9 cellular contexts compared by ENCODE assay signal in the genomic region with DNA sequence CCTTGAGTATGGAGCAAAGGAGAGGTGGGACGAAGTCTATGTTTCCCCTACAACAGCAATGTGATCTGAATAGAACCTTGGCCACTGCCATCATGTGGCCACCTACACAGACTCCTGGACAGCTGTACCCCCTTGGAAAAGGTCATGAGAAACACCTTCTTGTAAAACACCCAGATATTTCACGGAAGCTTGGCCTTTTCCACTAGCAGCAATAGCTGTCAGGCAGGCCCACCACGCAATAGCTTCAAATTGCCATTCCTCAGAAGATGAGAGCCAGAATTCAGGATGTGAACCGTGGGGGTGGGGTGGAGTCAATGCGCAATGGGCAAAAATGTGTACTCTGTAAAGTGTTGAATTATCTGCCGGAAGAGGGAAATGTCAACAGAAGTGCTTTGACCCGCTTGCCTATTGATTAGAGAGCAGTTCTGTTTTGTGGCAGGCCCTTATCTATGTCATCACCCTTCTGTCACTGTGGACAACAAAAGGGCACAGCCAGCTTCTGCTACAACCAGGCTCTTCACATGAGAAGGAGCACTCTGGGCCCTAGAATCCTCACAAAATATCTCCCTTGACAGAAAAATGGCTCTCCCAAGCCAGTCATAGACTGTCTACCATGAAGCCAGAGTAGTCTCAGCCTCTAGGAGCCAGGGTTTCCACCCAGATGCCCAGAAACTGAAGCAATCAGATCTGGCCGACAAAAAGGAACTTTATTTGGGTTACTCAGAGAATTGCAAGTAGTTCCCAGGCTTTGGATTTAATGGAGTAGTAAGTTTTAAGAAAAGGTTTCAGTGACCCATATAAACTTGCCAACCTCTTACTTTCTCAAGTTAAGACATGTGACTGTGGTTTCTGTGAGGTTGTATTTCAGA. TPM values are rescaled to one million over a fixed set of nuclear protein-coding genes. Genes with fewer than 3 reads are reported as not detected.
DNase-seq lines count a peak whose midpoint lies in the region; ATAC-seq, FAIRE-seq and TF ChIP-seq lines count a peak whose summit lies in the region.
"Had no signal": no experiment of that assay in that cellular context is flagged by ENCODE, and none has a peak within 500 bp of the region (broad histone marks: within the 10 kb centered on the region; RNA-seq: fewer than 3 reads in every experiment).

No MANE protein-coding gene starts in this region.

- ATAC-seq in stimulated activated effector memory CD8-positive, alpha-beta T cell treated with anti-CD3 and anti-CD28 coated beads, Interleukin-12 subunit alpha, Interleukin-12 subunit beta, amount 100 ng/mL, for 72 hours = peak; percentile 70
- no peak for ATAC-seq in GM18870 (IDR thresholded peaks at IDR 0.05; ENCODE audit: unreplicated experiment)

- H3K9me3 Mint-ChIP-seq in stimulated activated effector memory CD8-positive, alpha-beta T cell treated with anti-CD3 and anti-CD28 coated beads, Interleukin-12 subunit alpha, Interleukin-12 subunit beta, amount 100 ng/mL, for 72 hours = no peaks in the 10 kb centered on the region

- H3K9me2 ChIP-seq in MM.1S (replicated peaks; ENCODE audit: insufficient read depth, low read length) = no peaks in the 10 kb centered on the region

- H3K79me2 ChIP-seq in keratinocyte (ENCODE audit: control insufficient read depth, insufficient read depth, low read length) (peaks cover 1% of the 10 kb centered on the region), MM.1S (ENCODE audit: low read length) (no peaks in the 10 kb centered on the region)

- FAIRE-seq in keratinocyte (lab: Jason Lieb, UNC) = no peak

- H3K4me2 ChIP-seq in keratinocyte (ENCODE audit: control insufficient read depth, extremely low read depth, insufficient read depth, low read depth, low read length) (peak overlapping the region; percentile 14), MM.1S (ENCODE audit: low read depth, low read length) (no peak overlapping the region)

- H3K9ac ChIP-seq in keratinocyte (ENCODE audit: control insufficient read depth, extremely low read depth, insufficient read depth, low read length) (no peak overlapping the region), MM.1S (ENCODE audit: low read length) (no peak overlapping the region)

- no peaks in the 10 kb centered on the region for H3F3A ChIP-seq in MM.1S (ENCODE audit: insufficient read depth, low read length)

- no peak for TF ChIP-seq CTCF in ascending aorta (IDR thresholded peaks at IDR 0.05)
- no peak for TF ChIP-seq CTCF in keratinocyte (optimal IDR thresholded peaks at IDR 0.05 in 1 of 3, IDR thresholded peaks at IDR 0.05 in 1 of 3, conservative IDR thresholded peaks at IDR 0.05 in 1 of 3; ENCODE audit: extremely low read depth in 1 of 3, insufficient read depth in 2 of 3, low read length in 3 of 3)
- TF ChIP-seq CTCF in MM.1S (IDR thresholded peaks at IDR 0.05; ENCODE audit: low read length) = no peak
- no peak for TF ChIP-seq CTCF in coronary artery (IDR thresholded peaks at IDR 0.05)

- H4K20me1 ChIP-seq in keratinocyte (ENCODE audit: control insufficient read depth, extremely low read depth, insufficient read depth, low read length) = no peaks in the 10 kb centered on the region
- no peaks in the 10 kb centered on the region for H4K20me1 ChIP-seq in MM.1S (ENCODE audit: insufficient read depth, low read length)

- H3K4me3 Mint-ChIP-seq in stimulated activated effector memory CD8-positive, alpha-beta T cell treated with anti-CD3 and anti-CD28 coated beads, Interleukin-12 subunit alpha, Interleukin-12 subunit beta, amount 100 ng/mL, for 72 hours = no peak overlapping the region

- no peak overlapping the region for H3K27ac Mint-ChIP-seq in stimulated activated effector memory CD8-positive, alpha-beta T cell treated with anti-CD3 and anti-CD28 coated beads, Interleukin-12 subunit alpha, Interleukin-12 subunit beta, amount 100 ng/mL, for 72 hours

- H3K4me1 ChIP-seq in ascending aorta = peaks cover 0 to 3% of the 10 kb centered on the region in 2 donors
- H3K4me1 ChIP-seq in keratinocyte (ENCODE audit: control insufficient read depth, extremely low read depth, insufficient read depth, low read length) = peaks cover 44% of the 10 kb centered on the region
- H3K4me1 ChIP-seq in MM.1S (ENCODE audit: low read length) = no peaks in the 10 kb centered on the region

- intact Hi-C loops in ascending aorta (cut with DNase I) = no loop called here

- H3K27ac ChIP-seq in ascending aorta = peak overlapping the region; percentile 41 to 53
- H3K27ac ChIP-seq in keratinocyte (ENCODE audit: control insufficient read depth, insufficient read depth, low read length) = peak overlapping the region; percentile 49
- no peak overlapping the region for H3K27ac ChIP-seq in MM.1S (ENCODE audit: low read length)
- H3K27ac ChIP-seq in coronary artery = peak overlapping the region in 1 of 2 donors; percentile 38

- peaks cover 10% of the 10 kb centered on the region for H3K36me3 Mint-ChIP-seq in stimulated activated effector memory CD8-positive, alpha-beta T cell treated with anti-CD3 and anti-CD28 coated beads, Interleukin-12 subunit alpha, Interleukin-12 subunit beta, amount 100 ng/mL, for 72 hours

- peak; percentile 90 for DNase-seq in NCI-H2029 treated with DMSO at 0.1 percent for 48 hours (lab: John Stamatoyannopoulos, UW)
- DNase-seq in ascending aorta (ENCODE audit: low spot score in 2 of 2) = no peak
- DNase-seq in keratinocyte (ENCODE audit: low read depth, low spot score) = no peak
- no peak for DNase-seq in stimulated activated effector memory CD8-positive, alpha-beta T cell treated with anti-CD3 and anti-CD28 coated beads, Interleukin-12 subunit alpha, Interleukin-12 subunit beta, amount 100 ng/mL, for 72 hours (ENCODE audit: low spot score in 2 of 2)
- DNase-seq in MM.1S = no peak
- DNase-seq in stimulated activated CD4-positive, alpha-beta T cell treated with anti-CD3 and anti-CD28 coated beads, Interleukin-12 subunit alpha, Interleukin-12 subunit beta, amount 100 ng/mL, for 4 hours = no peak
- DNase-seq in coronary artery (ENCODE audit: low spot score) = no peak
- DNase-seq: NCI-H1048 had no signal

- H3K4me3 ChIP-seq in ascending aorta (no peak overlapping the region), keratinocyte (ENCODE audit: control insufficient read depth in 2 of 3, extremely low read depth in 1 of 3, insufficient read depth in 2 of 3, low read depth in 1 of 3, low read length in 3 of 3) (no peak overlapping the region), MM.1S (ENCODE audit: low read length) (no peak overlapping the region), coronary artery (no peak overlapping the region)

- peaks cover 11% of the 10 kb centered on the region for H3K4me1 Mint-ChIP-seq in stimulated activated effector memory CD8-positive, alpha-beta T cell treated with anti-CD3 and anti-CD28 coated beads, Interleukin-12 subunit alpha, Interleukin-12 subunit beta, amount 100 ng/mL, for 72 hours

- H3K36me3 ChIP-seq in ascending aorta (peaks cover 0 to 5% of the 10 kb centered on the region in 2 donors), keratinocyte (ENCODE audit: control insufficient read depth in 2 of 2, extremely low read depth in 1 of 2, insufficient read depth in 2 of 2, low read length in 2 of 2) (no peaks in the 10 kb centered on the region), MM.1S (replicated peaks; ENCODE audit: insufficient read depth, low read length) (no peaks in the 10 kb centered on the region)

- H3K9me3 ChIP-seq in ascending aorta (no peaks in the 10 kb centered on the region), keratinocyte (ENCODE audit: control insufficient read depth, low read depth, low read length) (no peaks in the 10 kb centered on the region), MM.1S (replicated peaks; ENCODE audit: insufficient read depth, low read length) (no peaks in the 10 kb centered on the region)

- dilution Hi-C loops in keratinocyte (cut with MboI; ENCODE audit: extremely low pct_ligation_motif_present, low sequenced_read_pairs) = no loop called here

- no peaks in the 10 kb centered on the region for H3K9me1 ChIP-seq in keratinocyte (ENCODE audit: control insufficient read depth, extremely low read depth, insufficient read depth, low read length)

- H3K27me3 ChIP-seq in ascending aorta (no peaks in the 10 kb centered on the region), keratinocyte (ENCODE audit: control insufficient read depth, extremely low read depth, insufficient read depth, low read length) (no peaks in the 10 kb centered on the region), MM.1S (replicated peaks; ENCODE audit: insufficient read depth, low read length) (no peaks in the 10 kb centered on the region)

- H2AFZ ChIP-seq in keratinocyte (ENCODE audit: control insufficient read depth, low read length) (no peak overlapping the region), MM.1S (ENCODE audit: low read length) (no peak overlapping the region)

RNA-seq across cellular contexts. Expression of a gene that starts 9.5 kb away (rescaled TPM):
- total RNA-seq in ascending aorta = 13.3 TPM
- 5.6 to 6.3 TPM (median 6.1 TPM) in 3 replicates for polyA plus RNA-seq in keratinocyte
- polyA plus RNA-seq in keratinocyte (2011; ENCODE audit: low read depth) = 19.5 TPM
- polyA plus RNA-seq in keratinocyte (2011; cell fraction: cytosol; rRNA removed) = 6.2 and 8.7 TPM in 2 replicates
- 8.6 and 8.7 TPM in 2 replicates for polyA plus RNA-seq in keratinocyte (2011; cell fraction: nucleus; rRNA removed)
- polyA plus RNA-seq in keratinocyte (2012; ENCODE audit: low replicate concordance) = 8.2 and 18.1 TPM in 2 replicates
- polyA minus RNA-seq in keratinocyte = 2.2 to 3.4 TPM (median 3.2 TPM) in 3 replicates
- polyA minus RNA-seq in keratinocyte (2011; cell fraction: cytosol; rRNA and poly(A)+ RNA removed) = 5.0 TPM
- polyA minus RNA-seq in keratinocyte (2011; cell fraction: nucleus; rRNA and poly(A)+ RNA removed) = 2.8 and 3.0 TPM in 2 replicates

RNA-seq across cellular contexts. Expression of a gene that starts 33.3 kb away (rescaled TPM):
- 3.7 TPM for total RNA-seq in ascending aorta
- 9.5 to 19.4 TPM (median 10.6 TPM) in 3 replicates for polyA plus RNA-seq in keratinocyte
- polyA plus RNA-seq in keratinocyte (2011; ENCODE audit: low read depth) = 22.6 TPM
- 7.4 and 12.0 TPM in 2 replicates for polyA plus RNA-seq in keratinocyte (2011; cell fraction: cytosol; rRNA removed)
- polyA plus RNA-seq in keratinocyte (2011; cell fraction: nucleus; rRNA removed) = 11.4 and 14.1 TPM in 2 replicates
- 8.1 and 13.0 TPM in 2 replicates for polyA plus RNA-seq in keratinocyte (2012; ENCODE audit: low replicate concordance)
- polyA minus RNA-seq in keratinocyte = 0.43 to 14.3 TPM (median 5.0 TPM) in 3 replicates
- polyA minus RNA-seq in keratinocyte (2011; cell fraction: cytosol; rRNA and poly(A)+ RNA removed) = 6.7 TPM
- 11.9 and 21.2 TPM in 2 replicates for polyA minus RNA-seq in keratinocyte (2011; cell fraction: nucleus; rRNA and poly(A)+ RNA removed)

RNA-seq across cellular contexts. Expression of a gene that starts 55.3 kb away (rescaled TPM):
- total RNA-seq in ascending aorta = 53.2 TPM
- 6.0 to 11.0 TPM (median 10.7 TPM) in 3 replicates for polyA plus RNA-seq in keratinocyte
- 22.1 TPM for polyA plus RNA-seq in keratinocyte (2011; ENCODE audit: low read depth)
- polyA plus RNA-seq in keratinocyte (2011; cell fraction: cytosol; rRNA removed) = 6.2 and 11.0 TPM in 2 replicates
- 10.3 and 18.1 TPM in 2 replicates for polyA plus RNA-seq in keratinocyte (2011; cell fraction: nucleus; rRNA removed)
- 9.3 and 22.3 TPM in 2 replicates for polyA plus RNA-seq in keratinocyte (2012; ENCODE audit: low replicate concordance)
- polyA minus RNA-seq in keratinocyte = 12.5 to 16.6 TPM (median 15.6 TPM) in 3 replicates
- polyA minus RNA-seq in keratinocyte (2011; cell fraction: cytosol; rRNA and poly(A)+ RNA removed) = 10.4 TPM
- 23.7 and 26.2 TPM in 2 replicates for polyA minus RNA-seq in keratinocyte (2011; cell fraction: nucleus; rRNA and poly(A)+ RNA removed)
